10 cellular contexts compared by ENCODE assay signal in the genomic region with DNA sequence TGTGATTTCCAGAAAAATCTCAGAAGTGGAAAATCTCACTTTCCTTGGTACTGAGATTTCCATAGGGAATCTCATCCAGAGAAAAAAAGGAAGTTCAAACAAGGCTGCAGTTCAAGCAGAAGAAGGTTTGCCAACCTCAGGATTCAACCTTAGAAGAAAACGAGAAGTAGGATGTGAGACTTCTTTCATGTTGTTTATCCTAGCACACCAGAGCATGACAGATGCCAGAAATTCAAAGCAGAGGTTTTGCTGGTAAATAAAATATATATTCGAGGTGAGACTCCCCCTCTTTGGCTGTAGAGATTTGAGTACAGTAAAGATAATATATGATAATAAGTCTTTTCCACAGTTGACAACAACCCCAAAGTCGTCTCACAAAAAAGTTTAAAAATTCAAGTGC.
"Had no signal": no experiment of that assay in that cellular context is flagged by ENCODE, and none has a peak within 500 bp of the region (broad histone marks: within the 10 kb centered on the region; RNA-seq: fewer than 3 reads in every experiment).

No MANE protein-coding gene starts in this region.

- H3K4me3 ChIP-seq: GM23338, HAP-1, K562 had no signal

- H3K36me3 ChIP-seq: HAP-1 had no signal

- DNase-seq: H7, HFFc6, IMR-90, KG1 had no signal

- H3K4me2 ChIP-seq: GM23338 had no signal

- FAIRE-seq: H1, HTR-8/SVneo, K562 had no signal

- H2AFZ ChIP-seq: GM23338 had no signal

- H3K4me1 ChIP-seq: HAP-1 had no signal

- ATAC-seq: GM23338, HCT116, K562 had no signal
